1 cellular context compared by ENCODE assay signal in the genomic region with DNA sequence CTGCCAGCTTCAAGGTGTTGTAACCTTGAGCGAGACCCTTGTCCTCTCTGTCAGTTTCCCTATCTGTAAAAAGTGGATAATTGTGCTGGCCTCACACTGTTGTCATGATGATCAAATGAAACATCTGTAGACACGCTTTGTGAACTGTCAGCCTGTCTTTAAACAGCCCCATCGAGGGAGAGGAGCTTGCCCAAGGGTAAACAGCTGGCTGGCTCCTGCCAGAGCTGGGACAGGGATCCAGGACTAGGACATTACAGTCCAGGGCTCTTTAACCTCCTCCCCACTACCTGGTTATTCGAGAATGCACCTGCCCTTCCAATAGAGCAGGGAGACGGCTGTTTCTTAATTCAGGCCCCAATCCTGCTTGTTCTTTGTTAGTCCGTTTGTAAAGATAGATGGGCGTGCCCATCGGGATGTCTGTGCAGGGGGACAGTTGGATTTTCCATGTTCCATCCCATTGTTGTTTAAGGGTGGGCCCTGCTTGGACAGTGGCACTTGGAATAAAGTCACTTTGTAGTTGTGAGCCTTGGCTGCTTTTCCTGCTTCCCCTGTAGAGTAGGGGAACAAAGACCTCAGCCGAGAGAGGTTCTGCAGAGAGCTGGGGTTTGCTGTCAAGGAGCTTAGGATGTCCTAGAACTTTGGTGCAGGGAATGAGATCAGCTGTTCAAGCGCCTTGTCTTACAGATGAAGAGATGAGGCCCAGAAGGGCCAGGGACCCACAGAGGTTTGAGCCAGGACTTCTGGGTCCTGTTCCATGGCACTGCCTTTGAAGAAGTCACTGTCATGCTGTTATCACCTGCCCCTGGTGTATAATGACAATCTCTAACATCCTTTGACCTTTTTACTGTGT.
TF ChIP-seq lines count a peak whose summit lies in the region.

No MANE protein-coding gene starts in this region.

TF ChIP-seq in H1, 55 proteins besides CTCF, POLR2A, EP300 and RAD21:
- no peak for TF ChIP-seq RNF2 (IDR thresholded peaks at IDR 0.05; ENCODE audit: borderline replicate concordance, low read depth, low read length, missing control alignments, poor library complexity, severe bottlenecking)
- no peak for TF ChIP-seq SUZ12 (IDR thresholded peaks at IDR 0.05; ENCODE audit: low read length)
- no peak for TF ChIP-seq CBX5 (IDR thresholded peaks at IDR 0.05; ENCODE audit: low read depth, low read length)
- TF ChIP-seq BACH1 (IDR thresholded peaks at IDR 0.05; ENCODE audit: low read length): no peak
- no peak for TF ChIP-seq TAF1 (IDR thresholded peaks at IDR 0.05; ENCODE audit: low read depth, low read length)
- no peak for TF ChIP-seq SP4 (IDR thresholded peaks at IDR 0.05; ENCODE audit: low read length)
